ENCODE assay signal across 8 cellular contexts in genomic region chr6:169556758-169557505, GRCh38.
DNase-seq lines count a peak whose midpoint lies in the region; ATAC-seq and TF ChIP-seq lines count a peak whose summit lies in the region.

No MANE protein-coding gene starts in this region.

- H3K4me2 ChIP-seq in neuronal stem cell (ENCODE audit: insufficient read depth, low read length, poor library complexity, severe bottlenecking), result no peak overlapping the region

- no peak overlapping the region for H3K23ac ChIP-seq in neuronal stem cell (ENCODE audit: low read depth, low read length, poor library complexity)

- CTCF ChIA-PET in naive thymus-derived CD4-positive, alpha-beta T cell (lab: Charles Lee), result no interaction called here

- H3K9me3 ChIP-seq in KOPT-K1 (ENCODE audit: insufficient read depth, low read length, poor library complexity, severe bottlenecking), result peaks cover 5% of the 10 kb centered on the region
- H3K9me3 ChIP-seq in naive thymus-derived CD4-positive, alpha-beta T cell (ENCODE audit: control insufficient read depth in 2 of 3, low read length in 3 of 3), result no peaks in the 10 kb centered on the region
- peaks cover 2% of the 10 kb centered on the region in 2 donors for H3K9me3 ChIP-seq in neuronal stem cell (replicated peaks in 1 of 2; ENCODE audit: control insufficient read depth in 2 of 2, insufficient read depth in 1 of 2, low read depth in 1 of 2, low read length in 2 of 2)

- no peak overlapping the region for H4K91ac ChIP-seq in neuronal stem cell (ENCODE audit: low read depth, low read length, poor library complexity)

- H4K8ac ChIP-seq in neuronal stem cell (ENCODE audit: low read depth, low read length), result no peak overlapping the region

- no peak for TF ChIP-seq POLR2A in GM18505 (IDR thresholded peaks at IDR 0.05; ENCODE audit: borderline replicate concordance, extremely low read depth, insufficient read depth, insufficient read length)

- H2BK5ac ChIP-seq in neuronal stem cell (ENCODE audit: low read length), result no peak overlapping the region

- peaks cover 0 to 13% (median 9%) of the 10 kb centered on the region in 5 donors for H3K27me3 Mint-ChIP-seq in naive thymus-derived CD4-positive, alpha-beta T cell

- peak overlapping the region in 6 of 9 donors; percentile 6 to 65 (median 44) for H3K27ac Mint-ChIP-seq in naive thymus-derived CD4-positive, alpha-beta T cell

- H3K4me3 ChIP-seq in naive thymus-derived CD4-positive, alpha-beta T cell (ENCODE audit: low read length), result no peak overlapping the region
- H3K4me3 ChIP-seq in neuronal stem cell (ENCODE audit: low read length in 2 of 2), result no peak overlapping the region

- no peak overlapping the region for H3K4ac ChIP-seq in neuronal stem cell (ENCODE audit: low read length)

- POLR2A ChIA-PET in naive thymus-derived CD4-positive, alpha-beta T cell (lab: Charles Lee), result no interaction called here

- intact Hi-C loops in naive thymus-derived CD4-positive, alpha-beta T cell (cut with micrococcal nuclease), result no loop called here

- peaks cover 7 to 30% (median 17%) of the 10 kb centered on the region in 7 donors for H3K4me1 Mint-ChIP-seq in naive thymus-derived CD4-positive, alpha-beta T cell

- peak in 6 of 9 donors; percentile 33 to 68 (median 50) for DNase-seq in naive thymus-derived CD4-positive, alpha-beta T cell
- DNase-seq in NCI-H1092 treated with DMSO at 0.1 percent for 48 hours (lab: John Stamatoyannopoulos, UW) (no peak), NCI-H524 treated with DMSO at 0.1 percent for 48 hours (lab: John Stamatoyannopoulos, UW) (no peak), Kasumi-1 (lab: John Stamatoyannopoulos, UW) (no peak), neuronal stem cell (ENCODE audit: low spot score) (no peak)

- H3K18ac ChIP-seq in neuronal stem cell (ENCODE audit: low read length), result no peak overlapping the region

- H3K36me3 ChIP-seq in KOPT-K1 (ENCODE audit: insufficient read depth, low read length), result no peaks in the 10 kb centered on the region
- H3K36me3 ChIP-seq in naive thymus-derived CD4-positive, alpha-beta T cell (ENCODE audit: control insufficient read depth in 2 of 3, insufficient read depth in 3 of 3, low read length in 3 of 3), result no peaks in the 10 kb centered on the region
- peaks cover 2 to 18% of the 10 kb centered on the region in 2 donors for H3K36me3 ChIP-seq in neuronal stem cell (replicated peaks in 1 of 2; ENCODE audit: control insufficient read depth in 2 of 2, insufficient read depth in 2 of 2, low read length in 2 of 2)

- peaks cover 0 to 11% (median 3%) of the 10 kb centered on the region in 11 donors for H3K9me3 Mint-ChIP-seq in naive thymus-derived CD4-positive, alpha-beta T cell

- H3K36me3 Mint-ChIP-seq in naive thymus-derived CD4-positive, alpha-beta T cell, result peaks cover 3 to 47% (median 31%) of the 10 kb centered on the region in 5 donors

- no peak overlapping the region for H2BK12ac ChIP-seq in neuronal stem cell (ENCODE audit: low read length)

- ATAC-seq in GM18505 (IDR thresholded peaks at IDR 0.05; ENCODE audit: unreplicated experiment) (peak; percentile 98), GM21723 (IDR thresholded peaks at IDR 0.05; ENCODE audit: unreplicated experiment) (peak; percentile 100)
- ATAC-seq in naive thymus-derived CD4-positive, alpha-beta T cell, result peak; percentile 84

- no peak overlapping the region for H3K9ac ChIP-seq in neuronal stem cell (ENCODE audit: low read depth, low read length, poor library complexity)

- no peaks in the 10 kb centered on the region for H3K79me1 ChIP-seq in neuronal stem cell (ENCODE audit: low read depth, low read length)

- no peak overlapping the region for H2BK120ac ChIP-seq in neuronal stem cell (ENCODE audit: low read depth, low read length)

- no peak overlapping the region for H2BK15ac ChIP-seq in neuronal stem cell (ENCODE audit: low read length)

- H3K14ac ChIP-seq in neuronal stem cell (ENCODE audit: low read length), result no peak overlapping the region

- H3K27ac ChIP-seq in KOPT-K1 (ENCODE audit: low read depth, low read length, poor library complexity, severe bottlenecking) (peak overlapping the region; percentile 62), neuronal stem cell (replicated peaks; ENCODE audit: low read length) (no peak overlapping the region)
- H3K27ac ChIP-seq in naive thymus-derived CD4-positive, alpha-beta T cell (ENCODE audit: low read depth, low read length), result no peak overlapping the region

- no peaks in the 10 kb centered on the region for H3K27me3 ChIP-seq in naive thymus-derived CD4-positive, alpha-beta T cell (ENCODE audit: control insufficient read depth in 2 of 2, insufficient read depth in 2 of 2, low read length in 2 of 2)
- H3K27me3 ChIP-seq in neuronal stem cell (ENCODE audit: control insufficient read depth in 3 of 3, insufficient read depth in 3 of 3, low read depth in 1 of 3, low read length in 3 of 3), result no peaks in the 10 kb centered on the region

- no peak overlapping the region for H2AK5ac ChIP-seq in neuronal stem cell (ENCODE audit: low read depth, low read length)

- H3K4me3 Mint-ChIP-seq in naive thymus-derived CD4-positive, alpha-beta T cell, result peak overlapping the region; percentile 41 to 76 (median 63)

- H2AFZ ChIP-seq in neuronal stem cell (ENCODE audit: low read length), result no peak overlapping the region

- peaks cover 3 to 8% of the 10 kb centered on the region in 2 donors for H3K4me1 ChIP-seq in naive thymus-derived CD4-positive, alpha-beta T cell (ENCODE audit: control insufficient read depth in 2 of 2, insufficient read depth in 2 of 2, low read length in 2 of 2)
- no peaks in the 10 kb centered on the region for H3K4me1 ChIP-seq in neuronal stem cell (ENCODE audit: control insufficient read depth in 2 of 2, insufficient read depth in 1 of 2, low read depth in 1 of 2, low read length in 2 of 2)

- no CpG with 5 or more reads among the region's 13 CpGs for WGBS in neuronal stem cell (ENCODE audit: extremely low coverage in 2 of 2, insufficient read length in 2 of 2, insufficient replicate concordance in 1 of 2), 2 donors

Comparison
In these comparisons a context has a peak if more than half of its experiments do, and no peak if none do; other contexts are left out.
1. DNase-seq: peak in naive thymus-derived CD4-positive, alpha-beta T cell (6 of 9); none in NCI-H1092 treated with DMSO at 0.1 percent for 48 hours (single experiment), NCI-H524 treated with DMSO at 0.1 percent for 48 hours (single experiment), Kasumi-1 (0 of 2) and neuronal stem cell (single experiment).
2. Peak in every context shown above with its lines, with median percentiles within 50 percentile points of each other: ATAC-seq.